In the genomic region with DNA sequence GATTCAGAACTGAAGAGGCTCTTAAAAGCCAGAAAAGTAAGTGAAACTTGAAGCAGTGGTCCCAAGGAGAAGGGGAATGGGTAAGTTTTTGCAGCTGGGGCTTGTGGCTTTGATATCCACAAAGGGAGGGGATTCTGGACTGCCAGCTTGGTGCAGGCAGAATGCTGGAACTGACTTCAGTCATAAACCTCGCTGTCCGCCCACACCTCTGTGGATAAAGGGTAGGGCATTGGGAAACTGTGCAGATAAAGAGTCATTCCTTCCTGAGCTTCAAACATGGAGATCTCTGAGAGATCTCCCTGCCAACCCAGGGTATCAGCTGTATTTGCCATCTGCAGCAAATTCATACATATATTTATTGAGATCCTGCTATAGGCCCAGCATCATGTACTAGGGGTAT, we compare ENCODE assay signal across 28 cellular contexts.
"Had no signal": no experiment of that assay in that cellular context is flagged by ENCODE, and none has a peak within 500 bp of the region (broad histone marks: within the 10 kb centered on the region; RNA-seq: fewer than 3 reads in every experiment).

No MANE protein-coding gene starts in this region.

- H3K36me3 ChIP-seq: adrenal gland, cardiac muscle cell, gastroesophageal sphincter, ovary, uterus had no signal

- H3K27me3 ChIP-seq: adrenal gland, body of pancreas, cardiac muscle cell, ovary, uterus had no signal

- H3K27ac ChIP-seq: adrenal gland, body of pancreas, cardiac muscle cell, coronary artery, gastroesophageal sphincter, ovary, uterus had no signal

- H3K4me1 ChIP-seq: adrenal gland, body of pancreas, gastroesophageal sphincter, uterus had no signal

- ATAC-seq: activated CD8-positive, alpha-beta T cell treated with anti-CD3 and anti-CD28 coated beads, Interleukin-2, amount 10 ng/mL, durations not matched to agents 7 days and 5 days; activated T-cell treated with anti-CD3 and anti-CD28 coated beads, Interleukin-2, amount 50 U/mL, for 72 hours; body of pancreas; gastroesophageal sphincter; sciatic nerve; stimulated activated naive B cell treated with anti-CD40 and anti-IgM and Interleukin-4, amounts not matched to agents 10 μg/mL and 1 μg/mL and 100 μg/mL, for 72 hours had no signal

- H3K4me2 ChIP-seq: smooth muscle cell had no signal

- FAIRE-seq: kidney had no signal

- DNase-seq: activated B cell treated with CpG ODN at 0.5 μM for 24 hours; activated CD4-positive, alpha-beta T cell treated with anti-CD3 and anti-CD28 coated beads, Interleukin-2, amount 50 U/mL, for 1 hour; activated CD8-positive, alpha-beta T cell treated with anti-CD3 and anti-CD28 coated beads, Interleukin-2, amount 10 ng/mL, durations not matched to agents 7 days and 5 days; activated naive CD4-positive, alpha-beta T cell treated with Interleukin-2 at 50 U/mL for 16 hours; activated naive CD8-positive, alpha-beta T cell treated with anti-CD3 and anti-CD28 coated beads for 36 hours; activated T-cell treated with anti-CD3 and anti-CD28 coated beads for 4 hours; activated T-cell treated with anti-CD3 and anti-CD28 coated beads, Interleukin-2, amount 50 U/mL, for 72 hours; adrenal gland; aorta; body of pancreas; cerebellar nuclear complex; dorsolateral prefrontal cortex; effector memory CD4-positive, alpha-beta T cell; hippocampal formation; kidney; midbrain; ovary; retina; stimulated activated CD4-positive, alpha-beta T cell treated with anti-CD3 and anti-CD28 coated beads, Interleukin-1b, Interleukin-23, amount 100 ng/mL, for 48 hours; stimulated activated naive B cell treated with anti-CD40 and anti-IgM and Interleukin-4, amounts not matched to agents 10 μg/mL and 1 μg/mL and 100 μg/mL, for 72 hours; T-helper 1 cell; trophoblast cell; uterus had no signal

- H3K4me3 ChIP-seq: adrenal gland, body of pancreas, cardiac muscle cell, coronary artery, dorsolateral prefrontal cortex, gastroesophageal sphincter, ovary, smooth muscle cell, uterus had no signal

- H3K9me3 ChIP-seq: adrenal gland, body of pancreas, ovary, uterus had no signal
